Comparison of ENCODE assay signal across 11 cellular contexts in genomic region chr16:23563186-23563585, GRCh38. TPM values are rescaled to one million over a fixed set of nuclear protein-coding genes. Genes with fewer than 3 reads are reported as not detected.
DNase-seq lines count a peak whose midpoint lies in the region; ATAC-seq and TF ChIP-seq lines count a peak whose summit lies in the region.
"Had no signal": no experiment of that assay in that cellular context is flagged by ENCODE, and none has a peak within 500 bp of the region (broad histone marks: within the 10 kb centered on the region; RNA-seq: fewer than 3 reads in every experiment).

No MANE protein-coding gene starts in this region.

- H3K27me3 ChIP-seq in gastrocnemius medialis (no peaks in the 10 kb centered on the region), testis (no peaks in the 10 kb centered on the region)

- H3K4me3 Mint-ChIP-seq in activated T-helper 17 cell treated with anti-CD3 and anti-CD28 coated beads, Interleukin-2, amount 50 U/mL, for 72 hours, result no peak overlapping the region
- H3K4me3 Mint-ChIP-seq in endothelial cell (ENCODE audit: unreplicated experiment), result peak overlapping the region; percentile 22
- H3K4me3 Mint-ChIP-seq in activated naive CD8-positive, alpha-beta T cell treated with anti-CD3 and anti-CD28 coated beads, Interleukin-2, amount 50 U/mL, for 24 hours, result no peak overlapping the region
- H3K4me3 Mint-ChIP-seq: H9 had no signal

- H3K9me3 ChIP-seq in gastrocnemius medialis (no peaks in the 10 kb centered on the region), testis (no peaks in the 10 kb centered on the region)
- H3K9me3 ChIP-seq: Caco-2 had no signal

- TF ChIP-seq CTCF in endothelial cell (IDR thresholded peaks at IDR 0.05; ENCODE audit: unreplicated experiment) (no peak), gastrocnemius medialis (IDR thresholded peaks at IDR 0.05 in 4 of 5, conservative IDR thresholded peaks at IDR 0.05 in 1 of 5) (no peak), testis (IDR thresholded peaks at IDR 0.05) (no peak)

- H3K27me3 Mint-ChIP-seq in activated T-helper 17 cell treated with anti-CD3 and anti-CD28 coated beads, Interleukin-2, amount 50 U/mL, for 72 hours, result no peaks in the 10 kb centered on the region
- H3K27me3 Mint-ChIP-seq in endothelial cell (ENCODE audit: unreplicated experiment), result no peaks in the 10 kb centered on the region
- H3K27me3 Mint-ChIP-seq in activated naive CD8-positive, alpha-beta T cell treated with anti-CD3 and anti-CD28 coated beads, Interleukin-2, amount 50 U/mL, for 24 hours, result no peaks in the 10 kb centered on the region
- H3K27me3 Mint-ChIP-seq: CD4-positive, alpha-beta T cell had no signal

- H3K4me1 ChIP-seq in gastrocnemius medialis, result peaks cover 77 to 80% of the 10 kb centered on the region in 2 donors
- peaks cover 51% of the 10 kb centered on the region for H3K4me1 ChIP-seq in testis

- H3K36me3 ChIP-seq in gastrocnemius medialis (peaks cover 0 to 82% of the 10 kb centered on the region in 2 donors), testis (ENCODE audit: low read depth, missing control alignments) (no peaks in the 10 kb centered on the region)

- H3K9me3 Mint-ChIP-seq in activated T-helper 17 cell treated with anti-CD3 and anti-CD28 coated beads, Interleukin-2, amount 50 U/mL, for 72 hours, result no peaks in the 10 kb centered on the region
- H3K9me3 Mint-ChIP-seq in endothelial cell (ENCODE audit: unreplicated experiment), result no peaks in the 10 kb centered on the region
- H3K9me3 Mint-ChIP-seq in activated naive CD8-positive, alpha-beta T cell treated with anti-CD3 and anti-CD28 coated beads, Interleukin-2, amount 50 U/mL, for 24 hours, result no peaks in the 10 kb centered on the region
- H3K9me3 Mint-ChIP-seq: CD4-positive, alpha-beta T cell; H9 had no signal

- H3K27ac ChIP-seq in gastrocnemius medialis (peak overlapping the region; percentile 89 to 98 (median 96)), testis (peak overlapping the region; percentile 35 to 80)
- H3K27ac ChIP-seq: C4-2B had no signal

- peak overlapping the region; percentile 28 for H3K27ac Mint-ChIP-seq in activated T-helper 17 cell treated with anti-CD3 and anti-CD28 coated beads, Interleukin-2, amount 50 U/mL, for 72 hours
- no peak overlapping the region for H3K27ac Mint-ChIP-seq in endothelial cell (ENCODE audit: unreplicated experiment)
- no peak overlapping the region for H3K27ac Mint-ChIP-seq in activated naive CD8-positive, alpha-beta T cell treated with anti-CD3 and anti-CD28 coated beads, Interleukin-2, amount 50 U/mL, for 24 hours
- H3K27ac Mint-ChIP-seq: CD4-positive, alpha-beta T cell had no signal

- peaks cover 13% of the 10 kb centered on the region for H3K4me1 Mint-ChIP-seq in activated T-helper 17 cell treated with anti-CD3 and anti-CD28 coated beads, Interleukin-2, amount 50 U/mL, for 72 hours
- H3K4me1 Mint-ChIP-seq in endothelial cell (ENCODE audit: unreplicated experiment), result peaks cover 20% of the 10 kb centered on the region
- peaks cover 23% of the 10 kb centered on the region for H3K4me1 Mint-ChIP-seq in activated naive CD8-positive, alpha-beta T cell treated with anti-CD3 and anti-CD28 coated beads, Interleukin-2, amount 50 U/mL, for 24 hours

- TF ChIP-seq POLR2A in gastrocnemius medialis (IDR thresholded peaks at IDR 0.05) (peak in 1 of 2 donors; percentile 11), testis (IDR thresholded peaks at IDR 0.05) (no peak)

- H3K36me3 Mint-ChIP-seq in activated T-helper 17 cell treated with anti-CD3 and anti-CD28 coated beads, Interleukin-2, amount 50 U/mL, for 72 hours (ENCODE audit: low read depth), result peaks cover 99% of the 10 kb centered on the region
- H3K36me3 Mint-ChIP-seq in endothelial cell (ENCODE audit: low read depth, unreplicated experiment), result peaks cover 46% of the 10 kb centered on the region
- peaks cover 45% of the 10 kb centered on the region for H3K36me3 Mint-ChIP-seq in activated naive CD8-positive, alpha-beta T cell treated with anti-CD3 and anti-CD28 coated beads, Interleukin-2, amount 50 U/mL, for 24 hours (ENCODE audit: low read depth)

- in situ Hi-C loops in gastrocnemius medialis (cut with MboI; ENCODE audit: low sequenced_read_pairs in 4 of 4), result no loop called here

- peak overlapping the region in 1 of 4 donors; percentile 2 for H3K4me3 ChIP-seq in gastrocnemius medialis
- no peak overlapping the region for H3K4me3 ChIP-seq in testis

- 70 to 71% methylated on average over 6 of the region's 6 CpGs for WGBS in testis, 2 donors

- no peak for ATAC-seq in activated T-helper 17 cell treated with anti-CD3 and anti-CD28 coated beads, Interleukin-2, amount 50 U/mL, for 72 hours (replicated peaks)
- peak; percentile 47 to 64 for ATAC-seq in gastrocnemius medialis
- ATAC-seq in activated naive CD8-positive, alpha-beta T cell treated with anti-CD3 and anti-CD28 coated beads, Interleukin-2, amount 50 U/mL, for 24 hours, result no peak

- DNase-seq in endothelial cell (ENCODE audit: low spot score) (no peak), gastrocnemius medialis (peak; percentile 58 to 81), testis (peak; percentile 72), AML-193 (lab: John Stamatoyannopoulos, UW) (no peak)
- DNase-seq in activated naive CD8-positive, alpha-beta T cell treated with anti-CD3 and anti-CD28 coated beads, Interleukin-2, amount 50 U/mL, for 24 hours, result no peak
- DNase-seq: ACHN; Caco-2; CD4-positive, alpha-beta T cell; H9 had no signal

- intact Hi-C loops in gastrocnemius medialis (cut with DNase I; ENCODE audit: low total_unique reads), result no loop called here
- intact Hi-C loops in testis (cut with DNase I; ENCODE audit: low total_unique reads), result no loop called here

RNA-seq across cellular contexts. Expression of gene UBFD1, which starts 5.7 kb away (rescaled TPM):
- 10 to 100 TPM; 42.1 to 58.2 TPM for total RNA-seq in activated T-helper 17 cell treated with anti-CD3 and anti-CD28 coated beads, Interleukin-2, amount 50 U/mL, for 72 hours
- 89.1 TPM for total RNA-seq in endothelial cell (ENCODE audit: unreplicated experiment)
- total RNA-seq in gastrocnemius medialis, result 100 to 1,000 TPM; 133 to 367 (median 317) TPM
- total RNA-seq in testis, result 100 to 1,000 TPM; 269 to 275 TPM
- 76.8 TPM for polyA plus RNA-seq in testis (ENCODE audit: insufficient read depth, low read depth, low replicate concordance)

RNA-seq across cellular contexts. Expression of gene EARS2, which starts 6.0 kb away (rescaled TPM):
- total RNA-seq in activated T-helper 17 cell treated with anti-CD3 and anti-CD28 coated beads, Interleukin-2, amount 50 U/mL, for 72 hours, result 10 to 100 TPM; 23.1 to 25.3 TPM
- total RNA-seq in endothelial cell (ENCODE audit: unreplicated experiment), result 14.1 TPM
- 10 to 100 TPM in 3 of 4 donors, 1 to 10 TPM in 1; 8.4 to 39.6 (median 19.3) TPM for total RNA-seq in gastrocnemius medialis
- 10 to 100 TPM; 55.9 to 76.7 TPM for total RNA-seq in testis
- 32.3 TPM for polyA plus RNA-seq in testis (ENCODE audit: insufficient read depth, low read depth, low replicate concordance)

RNA-seq across cellular contexts. Expression of gene NDUFAB1, which starts 32.9 kb away (rescaled TPM):
- total RNA-seq in activated T-helper 17 cell treated with anti-CD3 and anti-CD28 coated beads, Interleukin-2, amount 50 U/mL, for 72 hours, result 100 to 1,000 TPM in 1 of 2 donors, 10 to 100 TPM in 1; 76.9 to 152 TPM
- total RNA-seq in endothelial cell (ENCODE audit: unreplicated experiment), result 91.7 TPM
- 100 to 1,000 TPM; 166 to 400 (median 323) TPM for total RNA-seq in gastrocnemius medialis
- total RNA-seq in testis, result 10 to 100 TPM; 65.4 to 79.5 TPM
- 115 TPM for polyA plus RNA-seq in testis (ENCODE audit: insufficient read depth, low read depth, low replicate concordance)

RNA-seq across cellular contexts. Expression of gene GGA2, which starts 52.9 kb away (rescaled TPM):
- total RNA-seq in activated T-helper 17 cell treated with anti-CD3 and anti-CD28 coated beads, Interleukin-2, amount 50 U/mL, for 72 hours, result 100 to 1,000 TPM in 1 of 2 donors, 10 to 100 TPM in 1; 87.2 to 138 TPM
- total RNA-seq in endothelial cell (ENCODE audit: unreplicated experiment), result 65.1 TPM
- 10 to 100 TPM; 31.0 to 79.9 (median 48.8) TPM for total RNA-seq in gastrocnemius medialis
- 10 to 100 TPM; 60.6 to 71.9 TPM for total RNA-seq in testis
- polyA plus RNA-seq in testis (ENCODE audit: insufficient read depth, low read depth, low replicate concordance), result 47.2 TPM

Comparison
In these comparisons a context has a peak if more than half of its experiments do, and no peak if none do; other contexts are left out.
1. ATAC-seq: peak in gastrocnemius medialis (2 of 2); none in activated T-helper 17 cell treated with anti-CD3 and anti-CD28 coated beads, Interleukin-2, amount 50 U/mL, for 72 hours (single experiment) and activated naive CD8-positive, alpha-beta T cell treated with anti-CD3 and anti-CD28 coated beads, Interleukin-2, amount 50 U/mL, for 24 hours (single experiment).
2. DNase-seq: peak in gastrocnemius medialis (2 of 2) and testis (single experiment); none in endothelial cell (single experiment), AML-193 (0 of 2) and activated naive CD8-positive, alpha-beta T cell treated with anti-CD3 and anti-CD28 coated beads, Interleukin-2, amount 50 U/mL, for 24 hours (single experiment).